In genomic region chr12:31629756-31630732, GRCh38 we compare ENCODE assay signal across 11 cellular contexts. TPM values are rescaled to one million over a fixed set of nuclear protein-coding genes. Genes with fewer than 3 reads are reported as not detected.
DNase-seq lines count a peak whose midpoint lies in the region; ATAC-seq and TF ChIP-seq lines count a peak whose summit lies in the region.
"Had no signal": no experiment of that assay in that cellular context is flagged by ENCODE, and none has a peak within 500 bp of the region (broad histone marks: within the 10 kb centered on the region; RNA-seq: fewer than 3 reads in every experiment).

No MANE protein-coding gene starts in this region.

- H3K36me3 Mint-ChIP-seq in T-helper 17 cell (ENCODE audit: low read depth), result no peaks in the 10 kb centered on the region

- peaks cover 8% of the 10 kb centered on the region for H3K4me1 ChIP-seq in osteoblast (ENCODE audit: insufficient read depth, low read length)

- peak overlapping the region; percentile 53 for H3K27ac Mint-ChIP-seq in T-helper 17 cell

- H4K20me1 ChIP-seq in osteoblast (ENCODE audit: insufficient read depth, low read length), result no peaks in the 10 kb centered on the region

- peaks cover 30% of the 10 kb centered on the region for H3K27me3 Mint-ChIP-seq in T-helper 17 cell

- H3K9me3 ChIP-seq in T-helper 17 cell (ENCODE audit: control insufficient read depth, low read length, poor library complexity, severe bottlenecking) (no peaks in the 10 kb centered on the region), osteoblast (ENCODE audit: low read depth, low read length) (no peaks in the 10 kb centered on the region)

- no peaks in the 10 kb centered on the region for H3K27me3 ChIP-seq in osteoblast (ENCODE audit: insufficient read depth, low read length)

- peaks cover 2% of the 10 kb centered on the region for H3K4me1 Mint-ChIP-seq in T-helper 17 cell

- H3K4me3 Mint-ChIP-seq in T-helper 17 cell, result no peak overlapping the region

- no peaks in the 10 kb centered on the region for H3K79me2 ChIP-seq in osteoblast (ENCODE audit: insufficient read depth, low read length)

- no peaks in the 10 kb centered on the region for H3K36me3 ChIP-seq in osteoblast (ENCODE audit: insufficient read depth, low read length)

- intact Hi-C loops in left colon (cut with DNase I, micrococcal nuclease), result loop anchor here in 1 of 2 donors (10.0 kb wide), 1 partner anchor 375 kb away; no protein-coding TSS in a partner anchor

- TF ChIP-seq CTCF in AG10803 (conservative IDR thresholded peaks at IDR 0.05; ENCODE audit: low read length) (no peak), fibroblast of villous mesenchyme (IDR thresholded peaks at IDR 0.05; ENCODE audit: insufficient read depth, low read depth, low read length) (no peak), osteoblast (IDR thresholded peaks at IDR 0.05; ENCODE audit: extremely low read depth, low read depth, low read length) (no peak)

- no peak overlapping the region for H3K27ac ChIP-seq in osteoblast (ENCODE audit: low read depth, low read length)

- H3K4me3 ChIP-seq in AG10803 (ENCODE audit: low read length) (peak overlapping the region; percentile 44), fibroblast of villous mesenchyme (ENCODE audit: low read depth, low read length) (peak overlapping the region; percentile 22), osteoblast (ENCODE audit: insufficient read depth, low read length) (peak overlapping the region; percentile 39)

- no peak overlapping the region for H2AFZ ChIP-seq in osteoblast (ENCODE audit: low read length)

- peak overlapping the region; percentile 37 for H3K4me2 ChIP-seq in osteoblast (ENCODE audit: insufficient read depth, low read length)

- ATAC-seq in T-helper 17 cell, result no peak
- no peak for ATAC-seq in left colon
- ATAC-seq in GM18873 (IDR thresholded peaks at IDR 0.05; ENCODE audit: low FRiP score, unreplicated experiment), result no peak

- peak; percentile 86 for DNase-seq in AG10803 (ENCODE audit: low read depth)
- DNase-seq in T-helper 17 cell, result no peak
- DNase-seq in fibroblast of villous mesenchyme (ENCODE audit: low read depth), result peak; percentile 92
- DNase-seq in osteoblast (ENCODE audit: insufficient read length, low spot score, missing footprints), result peak; percentile 77
- DNase-seq in left colon, result no peak
- DNase-seq in NCI-H526 (lab: John Stamatoyannopoulos, UW), result no peak
- no peak for DNase-seq in NCI-H128 (lab: John Stamatoyannopoulos, UW; ENCODE audit: unreplicated experiment)
- DNase-seq: midbrain; NCI-H748 treated with DMSO at 0.1 percent for 48 hours; stimulated activated CD4-positive, alpha-beta T cell treated with anti-CD3 and anti-CD28 coated beads, Interleukin-1b, Interleukin-23, amount 100 ng/mL, for 48 hours had no signal

RNA-seq across cellular contexts. Expression of gene ETFBKMT, which starts 29.4 kb away (rescaled TPM):
- total RNA-seq in T-helper 17 cell, result 1 to 10 TPM; 1.2 to 1.9 TPM
- total RNA-seq in fibroblast of villous mesenchyme, result 2.3 and 2.6 TPM in 2 replicates
- 3.8 and 4.7 TPM in 2 replicates for total RNA-seq in osteoblast
- 1 to 10 TPM; 2.9 to 5.2 TPM for total RNA-seq in left colon

RNA-seq across cellular contexts. Expression of gene DENND5B, which starts 39.1 kb away (rescaled TPM):
- total RNA-seq in T-helper 17 cell (under 1 TPM; 0.26 to 0.94 TPM), fibroblast of villous mesenchyme (11.6 and 11.7 TPM in 2 replicates), osteoblast (18.8 and 25.6 TPM in 2 replicates), left colon (10 to 100 TPM; 10.5 to 14.4 TPM)

Comparison
In these comparisons a context has a peak if more than half of its experiments do, and no peak if none do; other contexts are left out.
1. DNase-seq: peak in AG10803 (single experiment), fibroblast of villous mesenchyme (single experiment) and osteoblast (single experiment); none in T-helper 17 cell (0 of 3), left colon (0 of 2), NCI-H526 (0 of 2) and NCI-H128 (single experiment).
2. Peak in every context shown above with its lines, with median percentiles within 50 percentile points of each other: H3K4me3 ChIP-seq.